In the genomic region with DNA sequence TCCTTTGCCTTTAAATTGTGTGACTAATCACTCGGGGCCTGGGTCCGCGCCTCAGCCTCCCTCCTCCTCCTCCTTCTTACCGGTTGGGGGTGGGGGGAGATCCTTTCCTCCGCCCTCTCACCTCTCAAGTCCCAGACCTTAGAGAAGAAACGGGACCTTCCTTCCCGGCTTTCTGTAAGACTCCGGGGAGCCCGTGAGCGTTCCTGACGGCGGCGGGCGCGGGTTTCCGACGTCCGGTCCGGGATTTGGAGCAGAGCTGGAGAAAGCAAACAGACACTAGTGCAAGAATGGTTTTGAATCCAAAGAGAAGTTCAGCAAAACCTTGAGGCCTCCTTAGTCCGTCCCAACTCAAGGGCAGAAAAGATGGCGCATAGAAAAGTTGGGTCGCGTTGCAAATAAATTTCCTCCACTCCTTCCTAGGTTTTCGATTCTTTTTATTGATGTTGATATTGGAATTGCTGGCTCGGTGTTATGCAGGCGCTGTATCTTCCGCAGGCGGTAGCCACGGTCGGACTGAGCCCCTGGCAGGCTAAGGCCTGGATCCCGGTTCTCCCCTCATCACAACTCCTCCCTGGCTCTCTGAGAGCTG, we compare ENCODE assay signal across 12 cellular contexts. TPM values are rescaled to one million over a fixed set of nuclear protein-coding genes. Genes with fewer than 3 reads are reported as not detected.
A peak's percentile ranks its signal among the peaks of the same experiment; 100 is the strongest.
DNase-seq lines count a peak whose midpoint lies in the region; ATAC-seq, FAIRE-seq and TF ChIP-seq lines count a peak whose summit lies in the region.
"Had no signal": no experiment of that assay in that cellular context is flagged by ENCODE, and none has a peak within 500 bp of the region (broad histone marks: within the 10 kb centered on the region; RNA-seq: fewer than 3 reads in every experiment).

No MANE protein-coding gene starts in this region.

- H3K4me3 Mint-ChIP-seq in osteocyte (ENCODE audit: unreplicated experiment): peak overlapping the region; percentile 99

- intact Hi-C loops in endothelial cell of umbilical vein (cut with micrococcal nuclease): no loop called here

- no peaks in the 10 kb centered on the region for H3K9me3 Mint-ChIP-seq in osteocyte (ENCODE audit: unreplicated experiment)

- POLR2A ChIA-PET in RWPE1 (lab: Yijun Ruan, JAX; ENCODE audit: low non-redundant PET) (no interaction called here), endothelial cell of umbilical vein (lab: Charles Lee) (no interaction called here)

- peaks cover 20% of the 10 kb centered on the region for H3K4me1 ChIP-seq in endothelial cell of umbilical vein (ENCODE audit: control insufficient read depth, extremely low read depth, insufficient read depth, low read length)

- TF ChIP-seq CTCF in RWPE1 (conservative IDR thresholded peaks at IDR 0.05; ENCODE audit: low read depth) (no peak), endothelial cell of umbilical vein (IDR thresholded peaks at IDR 0.05; ENCODE audit: extremely low read depth in 1 of 2, insufficient read depth in 1 of 2, low read depth in 1 of 2, low read length in 2 of 2) (no peak), osteocyte (IDR thresholded peaks at IDR 0.05) (no peak)

- peak; percentile 21 for FAIRE-seq in endothelial cell of umbilical vein (lab: Jason Lieb, UNC)
- FAIRE-seq: TTC549 had no signal

- H3K9me1 ChIP-seq in endothelial cell of umbilical vein (replicated peaks; ENCODE audit: control insufficient read depth, extremely low read depth, insufficient read depth, low read length): no peaks in the 10 kb centered on the region

- no peaks in the 10 kb centered on the region for H4K20me1 ChIP-seq in endothelial cell of umbilical vein (replicated peaks; ENCODE audit: control insufficient read depth, extremely low read depth, insufficient read depth, low read length)

- H3K9ac ChIP-seq in endothelial cell of umbilical vein (replicated peaks; ENCODE audit: extremely low read depth, insufficient read depth, low read length): no peak overlapping the region

- H3K27me3 ChIP-seq in endothelial cell of umbilical vein (ENCODE audit: control insufficient read depth in 2 of 2, insufficient read depth in 2 of 2, low read length in 2 of 2): peaks cover 89 to 100% of the 10 kb centered on the region in 2 experiments

- peaks cover 61% of the 10 kb centered on the region for H3K4me1 Mint-ChIP-seq in osteocyte (ENCODE audit: unreplicated experiment)

- no peak for ATAC-seq in HG03175 (IDR thresholded peaks at IDR 0.05; ENCODE audit: unreplicated experiment)

- CTCF ChIA-PET in RWPE1 (lab: Yijun Ruan, JAX) (interaction anchor here (0.7 kb wide), 1 partner anchor 14 kb away, joined by 3 read pairs; no protein-coding TSS in a partner anchor), endothelial cell of umbilical vein (lab: Charles Lee) (interaction anchor here (1.3 to 2.7 kb wide), 4 partner anchors 9 to 15 kb away, joined by 3 to 12 read pairs (median 6); partner anchors contain the start of gene DLX2)

- H3K4me3 ChIP-seq in endothelial cell of umbilical vein (replicated peaks in 1 of 3; ENCODE audit: insufficient read depth in 1 of 3, low read depth in 1 of 3, low read length in 3 of 3): no peak overlapping the region

- H3K36me3 Mint-ChIP-seq in osteocyte (ENCODE audit: unreplicated experiment): peaks cover 19% of the 10 kb centered on the region

- H3K9me3 ChIP-seq in endothelial cell of umbilical vein (replicated peaks; ENCODE audit: control insufficient read depth, insufficient read depth, low read length): no peaks in the 10 kb centered on the region
- H3K9me3 ChIP-seq: thoracic aorta had no signal

- no peak for TF ChIP-seq POLR2A in endothelial cell of umbilical vein (IDR thresholded peaks at IDR 0.05; ENCODE audit: low read depth, low read length)

- no peak overlapping the region for H3K4me2 ChIP-seq in endothelial cell of umbilical vein (ENCODE audit: insufficient read depth, low read length)

- DNase-seq in EH (ENCODE audit: low read depth) (peak; percentile 32), RWPE1 (ENCODE audit: low spot score) (no peak), endothelial cell of umbilical vein (ENCODE audit: low read depth, low spot score) (no peak), osteocyte (ENCODE audit: extremely low spot score, unreplicated experiment) (no peak), NCI-H748 (lab: John Stamatoyannopoulos, UW; ENCODE audit: unreplicated experiment) (no peak)
- no peak for DNase-seq in stimulated activated naive CD4-positive, alpha-beta T cell treated with Interleukin-2 at 50 U/mL for 16 hours (lab: John Stamatoyannopoulos, UW)
- DNase-seq: anterior cingulate cortex had no signal

- H3K36me3 ChIP-seq in endothelial cell of umbilical vein (ENCODE audit: control insufficient read depth in 2 of 2, extremely low read depth in 1 of 2, insufficient read depth in 2 of 2, low read length in 2 of 2): no peaks in the 10 kb centered on the region
- H3K36me3 ChIP-seq: thoracic aorta had no signal

- no TSS peak for BruUV-seq in endothelial cell of umbilical vein (replicated peaks; lab: Mats Ljungman, UMichigan)

- H3K27ac Mint-ChIP-seq in osteocyte (ENCODE audit: unreplicated experiment): peak overlapping the region; percentile 100

- H2AFZ ChIP-seq in endothelial cell of umbilical vein (ENCODE audit: low read depth, low read length): no peak overlapping the region

- H3K27ac ChIP-seq in RWPE1 (peak overlapping the region; percentile 95), endothelial cell of umbilical vein (ENCODE audit: insufficient read depth, low read depth, low read length) (no peak overlapping the region)

- H3K27me3 Mint-ChIP-seq in osteocyte (ENCODE audit: unreplicated experiment): no peaks in the 10 kb centered on the region

- H3K79me2 ChIP-seq in endothelial cell of umbilical vein (ENCODE audit: control insufficient read depth, insufficient read depth, low read length): no peaks in the 10 kb centered on the region

- dilution Hi-C loops in endothelial cell of umbilical vein (cut with MboI; ENCODE audit: extremely low pct_ligation_motif_present, low sequenced_read_pairs): no loop called here

TF ChIP-seq in endothelial cell of umbilical vein, 7 proteins besides CTCF, POLR2A, EP300 and RAD21:
- TF ChIP-seq EZH2 (IDR thresholded peaks at IDR 0.05; ENCODE audit: borderline replicate concordance, low read depth, low read length, severe bottlenecking): peak; percentile 19
- no peak for TF ChIP-seq JUN (IDR thresholded peaks at IDR 0.05; ENCODE audit: borderline replicate concordance, insufficient read depth, insufficient read length, low read depth)
TF ChIP-seq in endothelial cell of umbilical vein: peak in this region for 1.

RNA-seq across cellular contexts. Expression of gene DLX1, which starts 2.0 kb away (rescaled TPM):
- total RNA-seq in endothelial cell of umbilical vein (not detected in 2 replicates), osteocyte (25.2 and 29.7 TPM in 2 replicates)
- polyA plus RNA-seq in endothelial cell of umbilical vein: 0.12 and 0.14 TPM in 2 replicates
- polyA plus RNA-seq in endothelial cell of umbilical vein (2011; cell fraction: cytosol; rRNA removed): 0.06 and 0.09 TPM in 2 replicates
- polyA plus RNA-seq in endothelial cell of umbilical vein (2011; cell fraction: nucleus; rRNA removed): 0.21 and 0.42 TPM in 2 replicates
- not detected in 2 replicates for polyA plus RNA-seq in endothelial cell of umbilical vein (2012)
- polyA minus RNA-seq in endothelial cell of umbilical vein: 0.36 TPM in 1 of 2 replicates, not detected in the other
- polyA minus RNA-seq in endothelial cell of umbilical vein (2011; cell fraction: cytosol; rRNA and poly(A)+ RNA removed): 1.2 TPM
- polyA minus RNA-seq in endothelial cell of umbilical vein (2011; cell fraction: nucleus; rRNA and poly(A)+ RNA removed): not detected in 2 replicates
- total RNA-seq: fibroblast of villous mesenchyme, lung microvascular endothelial cell had no signal

RNA-seq across cellular contexts. Expression of gene DLX2, which starts 15.4 kb away (rescaled TPM):
- total RNA-seq in endothelial cell of umbilical vein (not detected in 2 replicates), osteocyte (17.4 and 17.6 TPM in 2 replicates)
- not detected in 2 replicates for polyA plus RNA-seq in endothelial cell of umbilical vein
- polyA plus RNA-seq in endothelial cell of umbilical vein (2011; cell fraction: cytosol; rRNA removed): 0.03 TPM in 1 of 2 replicates, not detected in the other
- not detected in 2 replicates for polyA plus RNA-seq in endothelial cell of umbilical vein (2011; cell fraction: nucleus; rRNA removed)
- not detected in 2 replicates for polyA plus RNA-seq in endothelial cell of umbilical vein (2012)
- polyA minus RNA-seq in endothelial cell of umbilical vein: not detected in 2 replicates
- polyA minus RNA-seq in endothelial cell of umbilical vein (2011; cell fraction: cytosol; rRNA and poly(A)+ RNA removed): 0.82 TPM
- not detected in 2 replicates for polyA minus RNA-seq in endothelial cell of umbilical vein (2011; cell fraction: nucleus; rRNA and poly(A)+ RNA removed)

Comparison
In these comparisons a context has a peak if more than half of its experiments do, and no peak if none do; other contexts are left out.
1. RNA of gene DLX1, which starts 2.0 kb away (total RNA-seq): 25.2 to 29.7 TPM in osteocyte; not detected in endothelial cell of umbilical vein; every median in the first group is over 10 times any median in the second.
2. RNA of gene DLX2, which starts 15.4 kb away (total RNA-seq): 17.4 to 17.6 TPM in osteocyte; not detected in endothelial cell of umbilical vein; every median in the first group is over 10 times any median in the second.